1 cellular context compared by ENCODE assay signal in genomic region chr17:68318103-68318991, GRCh38.
A peak's percentile ranks its signal among the peaks of the same experiment; 100 is the strongest.
TF ChIP-seq lines count a peak whose summit lies in the region.

No MANE protein-coding gene starts in this region.

TF ChIP-seq in HepG2, 621 proteins besides CTCF, POLR2A, EP300 and RAD21 (continued from another document and continues in another):
- TF ChIP-seq, protein P1, sequence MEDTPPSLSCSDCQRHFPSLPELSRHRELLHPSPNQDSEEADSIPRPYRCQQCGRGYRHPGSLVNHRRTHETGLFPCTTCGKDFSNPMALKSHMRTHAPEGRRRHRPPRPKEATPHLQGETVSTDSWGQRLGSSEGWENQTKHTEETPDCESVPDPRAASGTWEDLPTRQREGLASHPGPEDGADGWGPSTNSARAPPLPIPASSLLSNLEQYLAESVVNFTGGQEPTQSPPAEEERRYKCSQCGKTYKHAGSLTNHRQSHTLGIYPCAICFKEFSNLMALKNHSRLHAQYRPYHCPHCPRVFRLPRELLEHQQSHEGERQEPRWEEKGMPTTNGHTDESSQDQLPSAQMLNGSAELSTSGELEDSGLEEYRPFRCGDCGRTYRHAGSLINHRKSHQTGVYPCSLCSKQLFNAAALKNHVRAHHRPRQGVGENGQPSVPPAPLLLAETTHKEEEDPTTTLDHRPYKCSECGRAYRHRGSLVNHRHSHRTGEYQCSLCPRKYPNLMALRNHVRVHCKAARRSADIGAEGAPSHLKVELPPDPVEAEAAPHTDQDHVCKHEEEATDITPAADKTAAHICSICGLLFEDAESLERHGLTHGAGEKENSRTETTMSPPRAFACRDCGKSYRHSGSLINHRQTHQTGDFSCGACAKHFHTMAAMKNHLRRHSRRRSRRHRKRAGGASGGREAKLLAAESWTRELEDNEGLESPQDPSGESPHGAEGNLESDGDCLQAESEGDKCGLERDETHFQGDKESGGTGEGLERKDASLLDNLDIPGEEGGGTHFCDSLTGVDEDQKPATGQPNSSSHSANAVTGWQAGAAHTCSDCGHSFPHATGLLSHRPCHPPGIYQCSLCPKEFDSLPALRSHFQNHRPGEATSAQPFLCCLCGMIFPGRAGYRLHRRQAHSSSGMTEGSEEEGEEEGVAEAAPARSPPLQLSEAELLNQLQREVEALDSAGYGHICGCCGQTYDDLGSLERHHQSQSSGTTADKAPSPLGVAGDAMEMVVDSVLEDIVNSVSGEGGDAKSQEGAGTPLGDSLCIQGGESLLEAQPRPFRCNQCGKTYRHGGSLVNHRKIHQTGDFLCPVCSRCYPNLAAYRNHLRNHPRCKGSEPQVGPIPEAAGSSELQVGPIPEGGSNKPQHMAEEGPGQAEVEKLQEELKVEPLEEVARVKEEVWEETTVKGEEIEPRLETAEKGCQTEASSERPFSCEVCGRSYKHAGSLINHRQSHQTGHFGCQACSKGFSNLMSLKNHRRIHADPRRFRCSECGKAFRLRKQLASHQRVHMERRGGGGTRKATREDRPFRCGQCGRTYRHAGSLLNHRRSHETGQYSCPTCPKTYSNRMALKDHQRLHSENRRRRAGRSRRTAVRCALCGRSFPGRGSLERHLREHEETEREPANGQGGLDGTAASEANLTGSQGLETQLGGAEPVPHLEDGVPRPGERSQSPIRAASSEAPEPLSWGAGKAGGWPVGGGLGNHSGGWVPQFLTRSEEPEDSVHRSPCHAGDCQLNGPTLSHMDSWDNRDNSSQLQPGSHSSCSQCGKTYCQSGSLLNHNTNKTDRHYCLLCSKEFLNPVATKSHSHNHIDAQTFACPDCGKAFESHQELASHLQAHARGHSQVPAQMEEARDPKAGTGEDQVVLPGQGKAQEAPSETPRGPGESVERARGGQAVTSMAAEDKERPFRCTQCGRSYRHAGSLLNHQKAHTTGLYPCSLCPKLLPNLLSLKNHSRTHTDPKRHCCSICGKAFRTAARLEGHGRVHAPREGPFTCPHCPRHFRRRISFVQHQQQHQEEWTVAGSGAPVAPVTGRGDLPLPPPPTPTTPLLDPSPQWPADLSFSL (CRISPR knock-in tag; IDR thresholded peaks at IDR 0.05) = no peak
- no peak for TF ChIP-seq ZNF510 (CRISPR knock-in tag; IDR thresholded peaks at IDR 0.05; ENCODE audit: low read depth)
- no peak for TF ChIP-seq KDM1A (CRISPR knock-in tag; IDR thresholded peaks at IDR 0.05)
- TF ChIP-seq, protein P2, sequence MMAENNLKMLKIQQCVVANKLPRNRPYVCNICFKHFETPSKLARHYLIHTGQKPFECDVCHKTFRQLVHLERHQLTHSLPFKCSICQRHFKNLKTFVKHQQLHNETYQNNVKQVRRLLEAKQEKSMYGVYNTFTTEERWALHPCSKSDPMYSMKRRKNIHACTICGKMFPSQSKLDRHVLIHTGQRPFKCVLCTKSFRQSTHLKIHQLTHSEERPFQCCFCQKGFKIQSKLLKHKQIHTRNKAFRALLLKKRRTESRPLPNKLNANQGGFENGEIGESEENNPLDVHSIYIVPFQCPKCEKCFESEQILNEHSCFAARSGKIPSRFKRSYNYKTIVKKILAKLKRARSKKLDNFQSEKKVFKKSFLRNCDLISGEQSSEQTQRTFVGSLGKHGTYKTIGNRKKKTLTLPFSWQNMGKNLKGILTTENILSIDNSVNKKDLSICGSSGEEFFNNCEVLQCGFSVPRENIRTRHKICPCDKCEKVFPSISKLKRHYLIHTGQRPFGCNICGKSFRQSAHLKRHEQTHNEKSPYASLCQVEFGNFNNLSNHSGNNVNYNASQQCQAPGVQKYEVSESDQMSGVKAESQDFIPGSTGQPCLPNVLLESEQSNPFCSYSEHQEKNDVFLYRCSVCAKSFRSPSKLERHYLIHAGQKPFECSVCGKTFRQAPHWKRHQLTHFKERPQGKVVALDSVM (CRISPR knock-in tag; IDR thresholded peaks at IDR 0.05) = 0 out of 2 replicates have a peak, but pooled peaks have one; percentile 6
- peak; percentile 42; the same call in 1 of the 2 replicates for TF ChIP-seq SIX4 (CRISPR knock-in tag; IDR thresholded peaks at IDR 0.05)
- TF ChIP-seq RARG (CRISPR knock-in tag; IDR thresholded peaks at IDR 0.05; ENCODE audit: low read depth) = no peak
- TF ChIP-seq ZBTB42 (CRISPR knock-in tag; IDR thresholded peaks at IDR 0.05) = no peak
- no peak for TF ChIP-seq IRF1 (CRISPR knock-in tag; IDR thresholded peaks at IDR 0.05; ENCODE audit: low read depth)
- no peak for TF ChIP-seq PCBP2 (optimal IDR thresholded peaks at IDR 0.05; ENCODE audit: low read depth, low read length, poor library complexity, severe bottlenecking)
- TF ChIP-seq STAT5B (CRISPR knock-in tag; IDR thresholded peaks at IDR 0.05) = no peak
- TF ChIP-seq SMARCC2 (IDR thresholded peaks at IDR 0.05) = no peak
- no peak for TF ChIP-seq TBL1XR1 (IDR thresholded peaks at IDR 0.05; ENCODE audit: borderline replicate concordance, low read length, partially characterized antibody)
- TF ChIP-seq DR1 (CRISPR knock-in tag; IDR thresholded peaks at IDR 0.05) = no peak
- TF ChIP-seq, protein P3, sequence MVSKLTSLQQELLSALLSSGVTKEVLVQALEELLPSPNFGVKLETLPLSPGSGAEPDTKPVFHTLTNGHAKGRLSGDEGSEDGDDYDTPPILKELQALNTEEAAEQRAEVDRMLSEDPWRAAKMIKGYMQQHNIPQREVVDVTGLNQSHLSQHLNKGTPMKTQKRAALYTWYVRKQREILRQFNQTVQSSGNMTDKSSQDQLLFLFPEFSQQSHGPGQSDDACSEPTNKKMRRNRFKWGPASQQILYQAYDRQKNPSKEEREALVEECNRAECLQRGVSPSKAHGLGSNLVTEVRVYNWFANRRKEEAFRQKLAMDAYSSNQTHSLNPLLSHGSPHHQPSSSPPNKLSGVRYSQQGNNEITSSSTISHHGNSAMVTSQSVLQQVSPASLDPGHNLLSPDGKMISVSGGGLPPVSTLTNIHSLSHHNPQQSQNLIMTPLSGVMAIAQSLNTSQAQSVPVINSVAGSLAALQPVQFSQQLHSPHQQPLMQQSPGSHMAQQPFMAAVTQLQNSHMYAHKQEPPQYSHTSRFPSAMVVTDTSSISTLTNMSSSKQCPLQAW (CRISPR knock-in tag; IDR thresholded peaks at IDR 0.05) = peak; percentile 84; the same call in 1 of the 2 replicates
- peak; percentile 84; the same call in 1 of the 2 replicates for TF ChIP-seq HMG20A (CRISPR knock-in tag; IDR thresholded peaks at IDR 0.05; ENCODE audit: borderline replicate concordance)
- no peak for TF ChIP-seq ZNF550 (CRISPR knock-in tag; IDR thresholded peaks at IDR 0.05; ENCODE audit: borderline replicate concordance)
- no peak; the same call in 1 of the 2 replicates for TF ChIP-seq YEATS2 (CRISPR knock-in tag; IDR thresholded peaks at IDR 0.05; ENCODE audit: borderline replicate concordance)
- TF ChIP-seq CENPT (CRISPR knock-in tag; IDR thresholded peaks at IDR 0.05; ENCODE audit: low read depth) = no peak
- no peak for TF ChIP-seq KLF12 (CRISPR knock-in tag; IDR thresholded peaks at IDR 0.05; ENCODE audit: borderline replicate concordance)
- TF ChIP-seq ZNF672 (CRISPR knock-in tag; IDR thresholded peaks at IDR 0.05) = no peak
- TF ChIP-seq, protein P4, sequence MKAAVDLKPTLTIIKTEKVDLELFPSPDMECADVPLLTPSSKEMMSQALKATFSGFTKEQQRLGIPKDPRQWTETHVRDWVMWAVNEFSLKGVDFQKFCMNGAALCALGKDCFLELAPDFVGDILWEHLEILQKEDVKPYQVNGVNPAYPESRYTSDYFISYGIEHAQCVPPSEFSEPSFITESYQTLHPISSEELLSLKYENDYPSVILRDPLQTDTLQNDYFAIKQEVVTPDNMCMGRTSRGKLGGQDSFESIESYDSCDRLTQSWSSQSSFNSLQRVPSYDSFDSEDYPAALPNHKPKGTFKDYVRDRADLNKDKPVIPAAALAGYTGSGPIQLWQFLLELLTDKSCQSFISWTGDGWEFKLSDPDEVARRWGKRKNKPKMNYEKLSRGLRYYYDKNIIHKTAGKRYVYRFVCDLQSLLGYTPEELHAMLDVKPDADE (CRISPR knock-in tag; IDR thresholded peaks at IDR 0.05) = no peak
- peak; percentile 92 for TF ChIP-seq GATAD2A (CRISPR knock-in tag; IDR thresholded peaks at IDR 0.05)
- TF ChIP-seq, protein P5, sequence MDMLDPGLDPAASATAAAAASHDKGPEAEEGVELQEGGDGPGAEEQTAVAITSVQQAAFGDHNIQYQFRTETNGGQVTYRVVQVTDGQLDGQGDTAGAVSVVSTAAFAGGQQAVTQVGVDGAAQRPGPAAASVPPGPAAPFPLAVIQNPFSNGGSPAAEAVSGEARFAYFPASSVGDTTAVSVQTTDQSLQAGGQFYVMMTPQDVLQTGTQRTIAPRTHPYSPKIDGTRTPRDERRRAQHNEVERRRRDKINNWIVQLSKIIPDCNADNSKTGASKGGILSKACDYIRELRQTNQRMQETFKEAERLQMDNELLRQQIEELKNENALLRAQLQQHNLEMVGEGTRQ (IDR thresholded peaks at IDR 0.05; ENCODE audit: low read depth, low read length) = no peak
- TF ChIP-seq, protein P5 (CRISPR knock-in tag; IDR thresholded peaks at IDR 0.05; ENCODE audit: borderline replicate concordance) = no peak
- TF ChIP-seq ZNF354B (CRISPR knock-in tag; IDR thresholded peaks at IDR 0.05) = no peak
- peak; percentile 74 to 78; a peak in 3 of 4 replicates for TF ChIP-seq NR2F1 (CRISPR knock-in tag; IDR thresholded peaks at IDR 0.05)
- TF ChIP-seq, protein P6, sequence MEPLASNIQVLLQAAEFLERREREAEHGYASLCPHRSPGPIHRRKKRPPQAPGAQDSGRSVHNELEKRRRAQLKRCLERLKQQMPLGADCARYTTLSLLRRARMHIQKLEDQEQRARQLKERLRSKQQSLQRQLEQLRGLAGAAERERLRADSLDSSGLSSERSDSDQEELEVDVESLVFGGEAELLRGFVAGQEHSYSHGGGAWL (CRISPR knock-in tag; IDR thresholded peaks at IDR 0.05) = 0 out of 2 replicates have a peak, but pooled peaks have one; percentile 37
- TF ChIP-seq ZNF766 (CRISPR knock-in tag; IDR thresholded peaks at IDR 0.05; ENCODE audit: borderline replicate concordance) = 0 out of 2 replicates have a peak, but pooled peaks have one; percentile 86
- TF ChIP-seq RBAK (CRISPR knock-in tag; IDR thresholded peaks at IDR 0.05) = no peak
- TF ChIP-seq, protein P7, sequence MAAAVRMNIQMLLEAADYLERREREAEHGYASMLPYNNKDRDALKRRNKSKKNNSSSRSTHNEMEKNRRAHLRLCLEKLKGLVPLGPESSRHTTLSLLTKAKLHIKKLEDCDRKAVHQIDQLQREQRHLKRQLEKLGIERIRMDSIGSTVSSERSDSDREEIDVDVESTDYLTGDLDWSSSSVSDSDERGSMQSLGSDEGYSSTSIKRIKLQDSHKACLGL (CRISPR knock-in tag; IDR thresholded peaks at IDR 0.05) = no peak
- TF ChIP-seq, protein P8, sequence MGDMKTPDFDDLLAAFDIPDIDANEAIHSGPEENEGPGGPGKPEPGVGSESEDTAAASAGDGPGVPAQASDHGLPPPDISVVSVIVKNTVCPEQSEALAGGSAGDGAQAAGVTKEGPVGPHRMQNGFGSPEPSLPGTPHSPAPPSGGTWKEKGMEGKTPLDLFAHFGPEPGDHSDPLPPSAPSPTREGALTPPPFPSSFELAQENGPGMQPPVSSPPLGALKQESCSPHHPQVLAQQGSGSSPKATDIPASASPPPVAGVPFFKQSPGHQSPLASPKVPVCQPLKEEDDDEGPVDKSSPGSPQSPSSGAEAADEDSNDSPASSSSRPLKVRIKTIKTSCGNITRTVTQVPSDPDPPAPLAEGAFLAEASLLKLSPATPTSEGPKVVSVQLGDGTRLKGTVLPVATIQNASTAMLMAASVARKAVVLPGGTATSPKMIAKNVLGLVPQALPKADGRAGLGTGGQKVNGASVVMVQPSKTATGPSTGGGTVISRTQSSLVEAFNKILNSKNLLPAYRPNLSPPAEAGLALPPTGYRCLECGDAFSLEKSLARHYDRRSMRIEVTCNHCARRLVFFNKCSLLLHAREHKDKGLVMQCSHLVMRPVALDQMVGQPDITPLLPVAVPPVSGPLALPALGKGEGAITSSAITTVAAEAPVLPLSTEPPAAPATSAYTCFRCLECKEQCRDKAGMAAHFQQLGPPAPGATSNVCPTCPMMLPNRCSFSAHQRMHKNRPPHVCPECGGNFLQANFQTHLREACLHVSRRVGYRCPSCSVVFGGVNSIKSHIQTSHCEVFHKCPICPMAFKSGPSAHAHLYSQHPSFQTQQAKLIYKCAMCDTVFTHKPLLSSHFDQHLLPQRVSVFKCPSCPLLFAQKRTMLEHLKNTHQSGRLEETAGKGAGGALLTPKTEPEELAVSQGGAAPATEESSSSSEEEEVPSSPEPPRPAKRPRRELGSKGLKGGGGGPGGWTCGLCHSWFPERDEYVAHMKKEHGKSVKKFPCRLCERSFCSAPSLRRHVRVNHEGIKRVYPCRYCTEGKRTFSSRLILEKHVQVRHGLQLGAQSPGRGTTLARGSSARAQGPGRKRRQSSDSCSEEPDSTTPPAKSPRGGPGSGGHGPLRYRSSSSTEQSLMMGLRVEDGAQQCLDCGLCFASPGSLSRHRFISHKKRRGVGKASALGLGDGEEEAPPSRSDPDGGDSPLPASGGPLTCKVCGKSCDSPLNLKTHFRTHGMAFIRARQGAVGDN (CRISPR knock-in tag; IDR thresholded peaks at IDR 0.05) = peak; percentile 15; the same call in 1 of the 2 replicates
- TF ChIP-seq NFE2L2 (IDR thresholded peaks at IDR 0.05; ENCODE audit: low read length) = no peak
- peak; percentile 45; the same call in 1 of the 2 replicates for TF ChIP-seq ZBTB20 (CRISPR knock-in tag; IDR thresholded peaks at IDR 0.05; ENCODE audit: borderline replicate concordance, low read depth)
- TF ChIP-seq LCORL (IDR thresholded peaks at IDR 0.05) = no peak
- no peak for TF ChIP-seq LCORL (CRISPR knock-in tag; IDR thresholded peaks at IDR 0.05)
- no peak for TF ChIP-seq ZNF101 (CRISPR knock-in tag; IDR thresholded peaks at IDR 0.05; ENCODE audit: borderline replicate concordance, low read depth)
- TF ChIP-seq ZSCAN29 (CRISPR knock-in tag; conservative IDR thresholded peaks at IDR 0.05) = peak; percentile 72; the same call in 1 of the 2 replicates
- TF ChIP-seq, protein P9, sequence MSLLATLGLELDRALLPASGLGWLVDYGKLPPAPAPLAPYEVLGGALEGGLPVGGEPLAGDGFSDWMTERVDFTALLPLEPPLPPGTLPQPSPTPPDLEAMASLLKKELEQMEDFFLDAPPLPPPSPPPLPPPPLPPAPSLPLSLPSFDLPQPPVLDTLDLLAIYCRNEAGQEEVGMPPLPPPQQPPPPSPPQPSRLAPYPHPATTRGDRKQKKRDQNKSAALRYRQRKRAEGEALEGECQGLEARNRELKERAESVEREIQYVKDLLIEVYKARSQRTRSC (CRISPR knock-in tag; IDR thresholded peaks at IDR 0.05; ENCODE audit: low read depth) = no peak
- no peak for TF ChIP-seq ZNF549 (CRISPR knock-in tag; IDR thresholded peaks at IDR 0.05)
